Comparison of ENCODE assay signal across 8 cellular contexts in genomic region chr14:22570132-22570949, GRCh38. TPM values are rescaled to one million over a fixed set of nuclear protein-coding genes. Genes with fewer than 3 reads are reported as not detected.
A peak's percentile ranks its signal among the peaks of the same experiment; 100 is the strongest.
DNase-seq lines count a peak whose midpoint lies in the region; ATAC-seq and TF ChIP-seq lines count a peak whose summit lies in the region.

No MANE protein-coding gene starts in this region.

- intact Hi-C loops in Caco-2 (cut with micrococcal nuclease; ENCODE audit: unreplicated experiment) (loop anchor here (1.0 to 5.0 kb wide), 11 partner anchors 9 to 330 kb away; partner anchors contain the start of genes ABHD4, OR6J1 and OXA1L), dorsolateral prefrontal cortex (cut with DNase I) (loop anchor here in 1 of 2 donors (2.0 to 5.0 kb wide), 3 partner anchors 82 to 282 kb away; no protein-coding TSS in a partner anchor)

- peak; percentile 88 to 93 for TF ChIP-seq CTCF in Caco-2 (IDR thresholded peaks at IDR 0.05; ENCODE audit: insufficient read depth in 1 of 2, low read depth in 1 of 2, low read length in 1 of 2, severe bottlenecking in 1 of 2, unreplicated experiment in 1 of 2)
- TF ChIP-seq CTCF in dorsolateral prefrontal cortex (IDR thresholded peaks at IDR 0.05 in 54 of 56, conservative IDR thresholded peaks at IDR 0.05 in 2 of 56; ENCODE audit: low read depth in 1 of 56, partially characterized antibody in 56 of 56), result peak; percentile 65 to 96 (median 88)

- CTCF ChIA-PET in Caco-2 (lab: Charles Lee), result interaction anchor here (0.6 to 3.8 kb wide), 47 partner anchors 10 to 437 kb away, joined by 3 to 113 read pairs (median 5); partner anchors contain the start of genes DAD1, HAUS4, LRP10 and OR6J1
- CTCF ChIA-PET in activated CD4-positive, alpha-beta T cell treated with anti-CD3 and anti-CD28 coated beads, Interleukin-2, amount 10 ng/mL, durations not matched to agents 7 days and 5 days (lab: Charles Lee), result interaction anchor here (0.5 to 12.8 kb wide), 130 partner anchors 8 to 830 kb away, joined by 3 to 335 read pairs (median 5); partner anchors contain the start of genes ABHD4, AJUBA, DAD1 and LRP10

- H3K4me3 ChIP-seq in Caco-2 (ENCODE audit: low read depth, low read length), result no peak overlapping the region
- H3K4me3 ChIP-seq in dorsolateral prefrontal cortex, result peak overlapping the region in 3 of 59 donors; percentile 6 to 19 (median 9)

- peaks cover 40% of the 10 kb centered on the region for H3K4me1 Mint-ChIP-seq in Caco-2 (ENCODE audit: low read depth, unreplicated experiment)
- peaks cover 68% of the 10 kb centered on the region for H3K4me1 Mint-ChIP-seq in activated CD4-positive, alpha-beta T cell treated with anti-CD3 and anti-CD28 coated beads, Interleukin-2, amount 10 ng/mL, durations not matched to agents 7 days and 5 days

- H3K27me3 Mint-ChIP-seq in Caco-2 (ENCODE audit: insufficient read depth, unreplicated experiment), result no peaks in the 10 kb centered on the region
- no peaks in the 10 kb centered on the region for H3K27me3 Mint-ChIP-seq in activated CD4-positive, alpha-beta T cell treated with anti-CD3 and anti-CD28 coated beads, Interleukin-2, amount 10 ng/mL, durations not matched to agents 7 days and 5 days

- H3K36me3 Mint-ChIP-seq in Caco-2 (ENCODE audit: insufficient read depth, unreplicated experiment), result peaks cover 76% of the 10 kb centered on the region
- H3K36me3 Mint-ChIP-seq in activated CD4-positive, alpha-beta T cell treated with anti-CD3 and anti-CD28 coated beads, Interleukin-2, amount 10 ng/mL, durations not matched to agents 7 days and 5 days (ENCODE audit: low read depth), result peaks cover 76% of the 10 kb centered on the region

- DNase-seq in Caco-2, result peak; percentile 89 to 92
- peak; percentile 69 for DNase-seq in HK-2 (ENCODE audit: unreplicated experiment)
- peak; percentile 62 for DNase-seq in NCI-H748 treated with DMSO at 0.1 percent for 48 hours (lab: John Stamatoyannopoulos, UW)
- DNase-seq in activated CD4-positive, alpha-beta T cell treated with anti-CD3 and anti-CD28 coated beads, Interleukin-2, amount 10 ng/mL, durations not matched to agents 7 days and 5 days, result peak; percentile 94
- DNase-seq in dorsolateral prefrontal cortex, result peak in 5 of 10 donors; percentile 50 to 80 (median 74)
- peak; percentile 84 to 93 for DNase-seq in lung microvascular endothelial cell (ENCODE audit: low read depth in 2 of 2)
- peak; percentile 62 to 65 for DNase-seq in stimulated activated CD8-positive, alpha-beta memory T cell treated with anti-CD3 and anti-CD28 coated beads, Interleukin-4, amount 100 ng/mL, for 1 hour (ENCODE audit: low read depth in 2 of 2, low spot score in 1 of 2)

- H3K27ac Mint-ChIP-seq in Caco-2 (ENCODE audit: unreplicated experiment), result peak overlapping the region; percentile 29
- peak overlapping the region; percentile 97 for H3K27ac Mint-ChIP-seq in activated CD4-positive, alpha-beta T cell treated with anti-CD3 and anti-CD28 coated beads, Interleukin-2, amount 10 ng/mL, durations not matched to agents 7 days and 5 days

- H3K36me3 ChIP-seq in Caco-2 (ENCODE audit: control insufficient read depth, insufficient read depth, low read length), result peaks cover 1% of the 10 kb centered on the region; the same call in 1 of the 2 replicates

- H3K9me3 Mint-ChIP-seq in Caco-2 (ENCODE audit: unreplicated experiment), result no peaks in the 10 kb centered on the region
- H3K9me3 Mint-ChIP-seq in activated CD4-positive, alpha-beta T cell treated with anti-CD3 and anti-CD28 coated beads, Interleukin-2, amount 10 ng/mL, durations not matched to agents 7 days and 5 days, result no peaks in the 10 kb centered on the region

- no peaks in the 10 kb centered on the region for H3K9me3 ChIP-seq in Caco-2

- POLR2A ChIA-PET in Caco-2 (lab: Charles Lee), result interaction anchor here (0.6 to 1.4 kb wide), 6 partner anchors 9 to 255 kb away, joined by 3 to 6 read pairs (median 4); partner anchors contain the start of genes DAD1 and OR6J1
- POLR2A ChIA-PET in activated CD4-positive, alpha-beta T cell treated with anti-CD3 and anti-CD28 coated beads, Interleukin-2, amount 10 ng/mL, durations not matched to agents 7 days and 5 days (lab: Charles Lee), result interaction anchor here (0.6 to 1.4 kb wide), 17 partner anchors 8 to 802 kb away, joined by 3 to 9 read pairs (median 3); partner anchors contain the start of gene DAD1

- peaks cover 56% of the 10 kb centered on the region for H3K4me1 ChIP-seq in Caco-2

- H3K27me3 ChIP-seq in Caco-2 (replicated peaks; ENCODE audit: control insufficient read depth, insufficient read depth, low read length) (no peaks in the 10 kb centered on the region), dorsolateral prefrontal cortex (no peaks in the 10 kb centered on the region)

- peak; percentile 69 for ATAC-seq in GM19467 (IDR thresholded peaks at IDR 0.05; ENCODE audit: unreplicated experiment)

- no TSS peak for BruUV-seq in Caco-2 (replicated peaks; lab: Mats Ljungman, UMichigan)

- H3K4me3 Mint-ChIP-seq in Caco-2 (ENCODE audit: unreplicated experiment), result no peak overlapping the region
- peak overlapping the region; percentile 78 for H3K4me3 Mint-ChIP-seq in activated CD4-positive, alpha-beta T cell treated with anti-CD3 and anti-CD28 coated beads, Interleukin-2, amount 10 ng/mL, durations not matched to agents 7 days and 5 days

- peak overlapping the region in 52 of 59 donors; percentile 2 to 80 (median 66) for H3K27ac ChIP-seq in dorsolateral prefrontal cortex

RNA-seq across cellular contexts. Expression of gene DAD1, which starts 18.7 kb away (rescaled TPM):
- total RNA-seq in Caco-2 (2022) (151 and 160 TPM in 2 replicates), dorsolateral prefrontal cortex (100 to 1,000 TPM in 92 of 120 experiments, 10 to 100 TPM in 28; 71.6 to 171 (median 110) TPM), lung microvascular endothelial cell (300 and 362 TPM in 2 replicates)
- 100 to 1,000 TPM; 169 to 233 TPM for total RNA-seq in activated CD4-positive, alpha-beta T cell treated with anti-CD3 and anti-CD28 coated beads, Interleukin-2, amount 10 ng/mL, durations not matched to agents 7 days and 5 days

RNA-seq across cellular contexts. Expression of gene ABHD4, which starts 27.8 kb away (rescaled TPM):
- 64.5 and 73.5 TPM in 2 replicates for total RNA-seq in Caco-2 (2022)
- 10 to 100 TPM in 1 of 2 experiments, 1 to 10 TPM in 1; 8.3 to 10.4 TPM for total RNA-seq in activated CD4-positive, alpha-beta T cell treated with anti-CD3 and anti-CD28 coated beads, Interleukin-2, amount 10 ng/mL, durations not matched to agents 7 days and 5 days
- 10 to 100 TPM in 119 of 120 experiments, 1 to 10 TPM in 1; 9.7 to 36.9 (median 19.7) TPM for total RNA-seq in dorsolateral prefrontal cortex
- 4.6 and 8.3 TPM in 2 replicates for total RNA-seq in lung microvascular endothelial cell
